Comparison of ENCODE assay signal across 23 cellular contexts in the genomic region with DNA sequence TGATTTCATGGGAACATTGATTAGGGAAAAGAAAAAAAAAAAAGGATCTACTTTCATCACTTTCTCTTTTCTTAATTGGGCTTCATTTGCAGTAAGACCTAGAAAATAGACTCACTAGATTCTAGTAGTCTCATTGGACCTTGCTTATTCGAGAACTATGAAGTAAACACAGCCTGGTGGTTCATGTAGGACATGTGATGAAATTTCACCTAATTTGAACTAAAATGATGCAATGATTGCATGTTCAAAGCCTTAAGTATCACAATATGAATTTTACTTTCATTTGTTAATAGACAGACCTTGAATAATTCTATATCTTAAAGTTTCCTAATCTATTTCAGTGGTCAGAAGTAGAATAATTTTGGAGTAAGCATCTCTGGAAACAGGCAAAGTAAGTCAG.
"Had no signal": no experiment of that assay in that cellular context is flagged by ENCODE, and none has a peak within 500 bp of the region (broad histone marks: within the 10 kb centered on the region; RNA-seq: fewer than 3 reads in every experiment).

No MANE protein-coding gene starts in this region.

- ATAC-seq: activated CD8-positive, alpha-beta T cell treated with anti-CD3 and anti-CD28 coated beads, Interleukin-2, amount 10 ng/mL, durations not matched to agents 7 days and 5 days; SK-N-SH treated with all-trans-retinoic acid at 6 μM for 48 hours; T-helper 17 cell; WTC11 had no signal

- H3K4me1 Mint-ChIP-seq: activated naive CD4-positive, alpha-beta T cell treated with anti-CD3 and anti-CD28 coated beads, Interleukin-2, amount 50 U/mL, for 24 hours; brain; central memory CD8-positive, alpha-beta T cell; T-helper 17 cell had no signal

- DNase-seq: activated CD4-positive, alpha-beta T cell treated with anti-CD3 and anti-CD28 coated beads for 48 hours; activated CD4-positive, alpha-beta T cell treated with anti-CD3 and anti-CD28 coated beads, Interleukin-2, amount 50 U/mL, for 4 hours; activated CD4-positive, CD25-positive, alpha-beta regulatory T cell treated with anti-CD3 and anti-CD28 coated beads, Interleukin-2, amount 50 U/mL, for 72 hours; activated CD8-positive, alpha-beta memory T cell treated with anti-CD3 and anti-CD28 coated beads, Interleukin-2, amount 50 U/mL, for 48 hours; activated CD8-positive, alpha-beta T cell treated with anti-CD3 and anti-CD28 coated beads, Interleukin-2, amount 10 ng/mL, durations not matched to agents 7 days and 5 days; activated T-cell treated with anti-CD3 and anti-CD28 coated beads, Interleukin-2, amount 50 U/mL, for 1 hour; amygdala; Kasumi-1; KBM-7; NCI-H1048; NCI-H1930; NCI-H2171; NCI-H2227 treated with DMSO at 0.1 percent for 48 hours; NCI-H526; NCI-H82; SHP77; T-helper 17 cell; T-helper 9 cell had no signal

- H3K27me3 Mint-ChIP-seq: activated naive CD4-positive, alpha-beta T cell treated with anti-CD3 and anti-CD28 coated beads, Interleukin-2, amount 50 U/mL, for 24 hours; central memory CD8-positive, alpha-beta T cell; T-helper 17 cell had no signal

- H3K27ac Mint-ChIP-seq: activated CD8-positive, alpha-beta T cell treated with anti-CD3 and anti-CD28 coated beads, Interleukin-2, amount 10 ng/mL, durations not matched to agents 7 days and 5 days; activated naive CD4-positive, alpha-beta T cell treated with anti-CD3 and anti-CD28 coated beads, Interleukin-2, amount 50 U/mL, for 24 hours; brain; T-helper 17 cell; WTC11 had no signal

- H3K4me3 Mint-ChIP-seq: activated CD8-positive, alpha-beta T cell treated with anti-CD3 and anti-CD28 coated beads, Interleukin-2, amount 10 ng/mL, durations not matched to agents 7 days and 5 days; activated naive CD4-positive, alpha-beta T cell treated with anti-CD3 and anti-CD28 coated beads, Interleukin-2, amount 50 U/mL, for 24 hours; brain; central memory CD8-positive, alpha-beta T cell; T-helper 17 cell; WTC11 had no signal

- H3K9me3 Mint-ChIP-seq: brain, WTC11 had no signal

- H3K36me3 Mint-ChIP-seq: activated naive CD4-positive, alpha-beta T cell treated with anti-CD3 and anti-CD28 coated beads, Interleukin-2, amount 50 U/mL, for 24 hours; brain; WTC11 had no signal
